Comparison of ENCODE assay signal across 9 cellular contexts in the genomic region with DNA sequence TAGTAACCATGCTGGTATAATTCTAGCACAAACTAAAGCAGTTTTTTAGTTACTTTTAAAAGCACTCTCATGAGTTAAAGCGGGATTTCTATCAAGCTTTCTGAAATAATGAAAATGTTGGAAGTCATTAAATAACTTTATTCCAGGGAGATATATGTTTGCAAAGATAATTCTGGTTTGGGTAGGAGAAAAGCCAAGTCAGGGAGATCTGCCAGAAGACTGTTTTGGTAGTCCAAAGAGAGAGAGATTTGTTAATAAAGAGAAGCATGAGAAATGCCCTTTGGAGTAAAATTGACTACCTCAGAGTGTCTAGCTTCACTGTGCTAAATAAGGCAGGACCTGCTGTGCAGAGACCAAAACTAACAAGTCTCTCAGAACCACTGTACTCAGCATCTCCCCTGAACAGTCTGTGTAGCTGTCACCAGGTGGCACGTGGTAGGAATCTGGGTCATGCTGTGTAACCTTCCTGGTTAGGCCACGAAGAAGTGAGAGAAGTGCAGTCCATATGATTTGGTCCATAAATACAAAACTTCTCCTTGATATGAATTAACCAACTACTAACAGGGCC. TPM values are rescaled to one million over a fixed set of nuclear protein-coding genes. Genes with fewer than 3 reads are reported as not detected.
DNase-seq lines count a peak whose midpoint lies in the region; ATAC-seq and TF ChIP-seq lines count a peak whose summit lies in the region.
"Had no signal": no experiment of that assay in that cellular context is flagged by ENCODE, and none has a peak within 500 bp of the region (broad histone marks: within the 10 kb centered on the region; RNA-seq: fewer than 3 reads in every experiment).

No MANE protein-coding gene starts in this region.

- H3K4me3 ChIP-seq in naive thymus-derived CD4-positive, alpha-beta T cell (ENCODE audit: low read length) = no peak overlapping the region
- H3K4me3 ChIP-seq in BE2C (ENCODE audit: low read depth, low read length) = no peak overlapping the region

- H3K9me3 Mint-ChIP-seq in HFFc6 = peaks cover 4% of the 10 kb centered on the region; the same call in 1 of the 2 replicates
- no peaks in the 10 kb centered on the region for H3K9me3 Mint-ChIP-seq in naive thymus-derived CD4-positive, alpha-beta T cell
- H3K9me3 Mint-ChIP-seq: activated naive CD4-positive, alpha-beta T cell treated with anti-CD3 and anti-CD28 coated beads, Interleukin-2, amount 50 U/mL, for 24 hours had no signal

- POLR2A ChIA-PET in naive thymus-derived CD4-positive, alpha-beta T cell (lab: Charles Lee) = no interaction called here

- H3K27ac ChIP-seq in naive thymus-derived CD4-positive, alpha-beta T cell (ENCODE audit: low read depth, low read length) = no peak overlapping the region

- DNase-seq in NCI-H446 treated with DMSO at 0.1 percent for 48 hours (lab: John Stamatoyannopoulos, UW) (peak; percentile 24), NCI-H446 (lab: John Stamatoyannopoulos, UW) (no peak), HFFc6 (no peak), RPMI7951 (ENCODE audit: low read depth) (peak; percentile 39), cerebellum (ENCODE audit: low spot score) (peak; percentile 58), BE2C (no peak), dedifferentiated amniotic fluid mesenchymal stem cell (ENCODE audit: extremely low spot score) (no peak)
- DNase-seq in naive thymus-derived CD4-positive, alpha-beta T cell = peak in 2 of 9 donors; percentile 1 to 8

- CTCF ChIA-PET in naive thymus-derived CD4-positive, alpha-beta T cell (lab: Charles Lee) = no interaction called here

- peaks cover 6% of the 10 kb centered on the region; the same call in 1 of the 2 replicates for H3K36me3 Mint-ChIP-seq in HFFc6 (ENCODE audit: low read depth)
- H3K36me3 Mint-ChIP-seq in naive thymus-derived CD4-positive, alpha-beta T cell = no peaks in the 10 kb centered on the region
- H3K36me3 Mint-ChIP-seq: activated naive CD4-positive, alpha-beta T cell treated with anti-CD3 and anti-CD28 coated beads, Interleukin-2, amount 50 U/mL, for 24 hours had no signal

- ATAC-seq in naive thymus-derived CD4-positive, alpha-beta T cell = peak; percentile 70

- H3K27ac Mint-ChIP-seq in HFFc6 = peak overlapping the region; percentile 86
- H3K27ac Mint-ChIP-seq in naive thymus-derived CD4-positive, alpha-beta T cell = peak overlapping the region in 3 of 9 donors; percentile 28 to 81 (median 62)
- H3K27ac Mint-ChIP-seq: activated naive CD4-positive, alpha-beta T cell treated with anti-CD3 and anti-CD28 coated beads, Interleukin-2, amount 50 U/mL, for 24 hours had no signal

- H3K4me1 ChIP-seq in naive thymus-derived CD4-positive, alpha-beta T cell (ENCODE audit: control insufficient read depth in 2 of 2, insufficient read depth in 2 of 2, low read length in 2 of 2) = peaks cover 0 to 10% of the 10 kb centered on the region in 2 donors
- H3K4me1 ChIP-seq in BE2C = peaks cover 8% of the 10 kb centered on the region

- no peak for TF ChIP-seq CTCF in HFFc6 (IDR thresholded peaks at IDR 0.05)
- no peak for TF ChIP-seq CTCF in BE2C (IDR thresholded peaks at IDR 0.05; ENCODE audit: low read depth, low read length)

- H3K27me3 ChIP-seq in naive thymus-derived CD4-positive, alpha-beta T cell (ENCODE audit: control insufficient read depth in 2 of 2, insufficient read depth in 2 of 2, low read length in 2 of 2) = no peaks in the 10 kb centered on the region
- H3K27me3 ChIP-seq in BE2C = no peaks in the 10 kb centered on the region

- no peaks in the 10 kb centered on the region for H3K36me3 ChIP-seq in naive thymus-derived CD4-positive, alpha-beta T cell (ENCODE audit: control insufficient read depth in 2 of 3, insufficient read depth in 3 of 3, low read length in 3 of 3)
- H3K36me3 ChIP-seq in BE2C = no peaks in the 10 kb centered on the region

- intact Hi-C loops in naive thymus-derived CD4-positive, alpha-beta T cell (cut with micrococcal nuclease) = loop anchor here in 1 of 2 donors (2.0 kb wide), 1 partner anchor 75 kb away; a partner anchor contains a TSS

- H3K4me1 Mint-ChIP-seq in HFFc6 (ENCODE audit: low read depth) = peaks cover 52% of the 10 kb centered on the region
- peaks cover 0 to 14% (median 13%) of the 10 kb centered on the region in 7 donors for H3K4me1 Mint-ChIP-seq in naive thymus-derived CD4-positive, alpha-beta T cell

- H3K27me3 Mint-ChIP-seq in HFFc6 (ENCODE audit: insufficient read depth) = peaks cover 8% of the 10 kb centered on the region
- peaks cover 0 to 6% (median 2%) of the 10 kb centered on the region in 5 donors for H3K27me3 Mint-ChIP-seq in naive thymus-derived CD4-positive, alpha-beta T cell
- H3K27me3 Mint-ChIP-seq: activated naive CD4-positive, alpha-beta T cell treated with anti-CD3 and anti-CD28 coated beads, Interleukin-2, amount 50 U/mL, for 24 hours had no signal

- peak overlapping the region; percentile 79 for H3K4me3 Mint-ChIP-seq in HFFc6
- peak overlapping the region in 1 of 10 donors; percentile 49 for H3K4me3 Mint-ChIP-seq in naive thymus-derived CD4-positive, alpha-beta T cell
- H3K4me3 Mint-ChIP-seq: activated naive CD4-positive, alpha-beta T cell treated with anti-CD3 and anti-CD28 coated beads, Interleukin-2, amount 50 U/mL, for 24 hours had no signal

- H3K9me3 ChIP-seq in naive thymus-derived CD4-positive, alpha-beta T cell (ENCODE audit: control insufficient read depth in 2 of 3, low read length in 3 of 3) = no peaks in the 10 kb centered on the region
- no peaks in the 10 kb centered on the region; the same call in 1 of the 2 replicates for H3K9me3 ChIP-seq in BE2C

RNA-seq across cellular contexts. Expression of a gene that starts 31.6 kb away (rescaled TPM):
- 10 to 100 TPM; 19.4 to 23.9 (median 22.1) TPM for total RNA-seq in HFFc6 (2021; fragmentation: NEBNext Ultra II Directional; extraction: Animal tissue kit (Norgen Biotek cat#: 25700))
- 19.4 and 21.7 TPM in 2 replicates for total RNA-seq in RPMI7951 (2014; rRNA removed; shearing (Covaris generic))
- 23.9 TPM for total RNA-seq in cerebellum
- under 1 TPM in 1 of 5 experiments, not detected in 4; 0.60 TPM for total RNA-seq in naive thymus-derived CD4-positive, alpha-beta T cell
- under 1 TPM in 1 of 2 donors, not detected in 1; 0.10 TPM for polyA plus RNA-seq in naive thymus-derived CD4-positive, alpha-beta T cell
- polyA plus RNA-seq in BE2C (2012; ENCODE audit: insufficient read depth, insufficient read length, low read depth) = 28.8 TPM

RNA-seq across cellular contexts. Expression of a gene that starts 35.1 kb away (rescaled TPM):
- 10 to 100 TPM; 33.7 to 45.3 (median 43.8) TPM for total RNA-seq in HFFc6 (2021; fragmentation: NEBNext Ultra II Directional; extraction: Animal tissue kit (Norgen Biotek cat#: 25700))
- 39.7 and 42.5 TPM in 2 replicates for total RNA-seq in RPMI7951 (2014; rRNA removed; shearing (Covaris generic))
- 67.0 TPM for total RNA-seq in cerebellum
- total RNA-seq in naive thymus-derived CD4-positive, alpha-beta T cell = 10 to 100 TPM; 39.7 to 50.7 (median 43.6) TPM
- polyA plus RNA-seq in naive thymus-derived CD4-positive, alpha-beta T cell = 10 to 100 TPM; 18.5 to 19.2 TPM
- polyA plus RNA-seq in BE2C (2012; ENCODE audit: insufficient read depth, insufficient read length, low read depth) = 10.4 TPM

Comparison
In these comparisons a context has a peak if more than half of its experiments do, and no peak if none do; other contexts are left out.
1. DNase-seq: peak in NCI-H446 treated with DMSO at 0.1 percent for 48 hours (single experiment), RPMI7951 (single experiment) and cerebellum (single experiment); none in NCI-H446 (0 of 2), HFFc6 (single experiment), BE2C (single experiment) and dedifferentiated amniotic fluid mesenchymal stem cell (single experiment).
2. RNA of a gene that starts 31.6 kb away (total RNA-seq): 23.9 TPM in cerebellum (single experiment), 19.4 to 23.9 TPM in HFFc6 and 19.4 to 21.7 TPM in RPMI7951; 0.60 TPM in naive thymus-derived CD4-positive, alpha-beta T cell; every median in the first group is over 10 times any median in the second.